10 cellular contexts compared by ENCODE assay signal in genomic region chr1:7265771-7266371, GRCh38.
DNase-seq lines count a peak whose midpoint lies in the region; ATAC-seq and TF ChIP-seq lines count a peak whose summit lies in the region.
"Had no signal": no experiment of that assay in that cellular context is flagged by ENCODE, and none has a peak within 500 bp of the region (broad histone marks: within the 10 kb centered on the region; RNA-seq: fewer than 3 reads in every experiment).

No MANE protein-coding gene starts in this region.

- DNase-seq in HCT116 (ENCODE audit: low read depth, low spot score), result peak; percentile 98
- DNase-seq in RWPE1 (ENCODE audit: low spot score), result peak; percentile 92
- DNase-seq in fibroblast of peridontal ligament (ENCODE audit: extremely low read depth), result peak; percentile 76
- no peak for DNase-seq in activated gamma-delta T cell (lab: John Stamatoyannopoulos, UW)
- DNase-seq: activated CD8-positive, alpha-beta memory T cell treated with anti-CD3 and anti-CD28 coated beads, Interleukin-2, amount 50 U/mL, for 4 hours; COR-L47 had no signal

- peak overlapping the region; percentile 85 for H3K4me2 ChIP-seq in HCT116 (ENCODE audit: low read length)

- H3K79me2 ChIP-seq in HCT116 (ENCODE audit: insufficient read depth, low read length), result no peaks in the 10 kb centered on the region

- no TSS peak for BruUV-seq in HCT116 (replicated peaks; lab: Mats Ljungman, UMichigan)

- intact Hi-C loops in HCT116 (cut with micrococcal nuclease), result loop anchor here (2.0 kb wide), 1 partner anchor 33 kb away; no protein-coding TSS in a partner anchor

- no peaks in the 10 kb centered on the region for H4K20me1 ChIP-seq in HCT116 (ENCODE audit: insufficient read depth)

- TF ChIP-seq CTCF in 22Rv1 (IDR thresholded peaks at IDR 0.05) (no peak), HCT116 (IDR thresholded peaks at IDR 0.05 in 2 of 3, conservative IDR thresholded peaks at IDR 0.05 in 1 of 3; ENCODE audit: borderline replicate concordance in 1 of 3, insufficient read depth in 1 of 3, low read depth in 2 of 3, low read length in 2 of 3) (no peak), RWPE1 (conservative IDR thresholded peaks at IDR 0.05; ENCODE audit: low read depth) (no peak)

- H3K9me3 ChIP-seq in HCT116 (ENCODE audit: control insufficient read depth in 1 of 2, insufficient read depth in 1 of 2, low read depth in 1 of 2, low read length in 2 of 2), result peaks cover 0 to 8% of the 10 kb centered on the region in 2 experiments; a peak in 1 of 4 replicates

- H3K27ac ChIP-seq in 22Rv1, result peak overlapping the region; percentile 93
- peak overlapping the region; percentile 85 for H3K27ac ChIP-seq in HCT116 (ENCODE audit: low read depth, low read length)
- H3K27ac ChIP-seq in RWPE1, result peak overlapping the region; percentile 92

- TF ChIP-seq RAD21 in HCT116 (IDR thresholded peaks at IDR 0.05; ENCODE audit: low read depth), result peak; percentile 44

- H3K9me2 ChIP-seq in HCT116 (ENCODE audit: insufficient read depth), result no peaks in the 10 kb centered on the region

- H3K4me3 ChIP-seq in HCT116 (replicated peaks in 1 of 2; ENCODE audit: low read depth in 1 of 2, low read length in 2 of 2), result peak overlapping the region; percentile 21 to 53

- TF ChIP-seq POLR2A in HCT116 (IDR thresholded peaks at IDR 0.05; ENCODE audit: borderline replicate concordance, extremely low read depth, insufficient read depth, insufficient read length), result no peak

- no peaks in the 10 kb centered on the region for H3K27me3 ChIP-seq in HCT116 (ENCODE audit: insufficient read depth, low read length)

- H3K9ac ChIP-seq in HCT116 (ENCODE audit: low read length), result peak overlapping the region; percentile 51

- RAD21 ChIA-PET in HCT116 (lab: Charles Lee; ENCODE audit: low non-redundant PET in 1 of 2, low total read pairs in 2 of 2, uncharacterized antibody in 2 of 2, unreplicated experiment in 2 of 2), result no interaction called here

- POLR2A ChIA-PET in HCT116 (lab: Charles Lee) (no interaction called here), RWPE1 (lab: Yijun Ruan, JAX; ENCODE audit: low non-redundant PET) (no interaction called here)

- H3K4me1 ChIP-seq in HCT116 (ENCODE audit: control insufficient read depth in 1 of 2, insufficient read depth in 2 of 2, low read length in 2 of 2), result peaks cover 46 to 61% of the 10 kb centered on the region in 2 experiments

- peak; percentile 88 for ATAC-seq in HCT116
- no peak for ATAC-seq in GM21528 (IDR thresholded peaks at IDR 0.05; ENCODE audit: low FRiP score, unreplicated experiment)
- ATAC-seq in GM18868 (IDR thresholded peaks at IDR 0.05; ENCODE audit: unreplicated experiment), result no peak
- no peak for ATAC-seq in HG03442 (IDR thresholded peaks at IDR 0.05; ENCODE audit: unreplicated experiment)

- peaks cover 0 to 5% of the 10 kb centered on the region in 2 experiments; a peak in 1 of 4 replicates for H3K36me3 ChIP-seq in HCT116 (ENCODE audit: control insufficient read depth in 1 of 2, insufficient read depth in 2 of 2, low read length in 2 of 2)

- CTCF ChIA-PET in HCT116 (lab: Charles Lee), result no interaction called here
- CTCF ChIA-PET in RWPE1 (lab: Yijun Ruan, JAX), result interaction anchor here (0.5 to 0.6 kb wide), 2 partner anchors 55 to 483 kb away, joined by 3 to 4 read pairs; no protein-coding TSS in a partner anchor

- peak overlapping the region; percentile 75 for H2AFZ ChIP-seq in HCT116 (ENCODE audit: low read depth, low read length, poor library complexity, severe bottlenecking)

TF ChIP-seq in HCT116, 20 proteins besides CTCF, POLR2A, EP300 and RAD21:
- TF ChIP-seq EGR1 (IDR thresholded peaks at IDR 0.05; ENCODE audit: low read depth), result peak; percentile 100
- TF ChIP-seq, protein P1, sequence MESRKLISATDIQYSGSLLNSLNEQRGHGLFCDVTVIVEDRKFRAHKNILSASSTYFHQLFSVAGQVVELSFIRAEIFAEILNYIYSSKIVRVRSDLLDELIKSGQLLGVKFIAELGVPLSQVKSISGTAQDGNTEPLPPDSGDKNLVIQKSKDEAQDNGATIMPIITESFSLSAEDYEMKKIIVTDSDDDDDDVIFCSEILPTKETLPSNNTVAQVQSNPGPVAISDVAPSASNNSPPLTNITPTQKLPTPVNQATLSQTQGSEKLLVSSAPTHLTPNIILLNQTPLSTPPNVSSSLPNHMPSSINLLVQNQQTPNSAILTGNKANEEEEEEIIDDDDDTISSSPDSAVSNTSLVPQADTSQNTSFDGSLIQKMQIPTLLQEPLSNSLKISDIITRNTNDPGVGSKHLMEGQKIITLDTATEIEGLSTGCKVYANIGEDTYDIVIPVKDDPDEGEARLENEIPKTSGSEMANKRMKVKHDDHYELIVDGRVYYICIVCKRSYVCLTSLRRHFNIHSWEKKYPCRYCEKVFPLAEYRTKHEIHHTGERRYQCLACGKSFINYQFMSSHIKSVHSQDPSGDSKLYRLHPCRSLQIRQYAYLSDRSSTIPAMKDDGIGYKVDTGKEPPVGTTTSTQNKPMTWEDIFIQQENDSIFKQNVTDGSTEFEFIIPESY (IDR thresholded peaks at IDR 0.05; ENCODE audit: extremely low read depth, insufficient replicate concordance, low read length), result peak; percentile 51
- peak; percentile 64 for TF ChIP-seq POLR2AphosphoS5 (IDR thresholded peaks at IDR 0.05; ENCODE audit: low read depth, low read length)
- TF ChIP-seq MAX (IDR thresholded peaks at IDR 0.05), result peak; percentile 85
- peak; percentile 84 for TF ChIP-seq CEBPB (IDR thresholded peaks at IDR 0.05; ENCODE audit: low read depth)
- TF ChIP-seq ELF1 (IDR thresholded peaks at IDR 0.05; ENCODE audit: borderline replicate concordance, low read depth), result no peak
- TF ChIP-seq ZNF274 (IDR thresholded peaks at IDR 0.05; ENCODE audit: low read depth, low read length), result no peak
- peak; percentile 67 for TF ChIP-seq YY1 (IDR thresholded peaks at IDR 0.05; ENCODE audit: extremely low read depth, insufficient replicate concordance, low read depth, low read length)
- peak; percentile 89 for TF ChIP-seq TCF7L2 (IDR thresholded peaks at IDR 0.05; ENCODE audit: borderline replicate concordance, extremely low read depth, insufficient read depth, insufficient read length)
- TF ChIP-seq SIN3A (IDR thresholded peaks at IDR 0.05; ENCODE audit: low read depth), result peak; percentile 51; the same call in 1 of the 2 replicates
- TF ChIP-seq ZFX (IDR thresholded peaks at IDR 0.05), result no peak
- no peak for TF ChIP-seq EZH2 (IDR thresholded peaks at IDR 0.05)
- peak; percentile 94 for TF ChIP-seq CBX3 (IDR thresholded peaks at IDR 0.05; ENCODE audit: low read depth)
- TF ChIP-seq SP1 (IDR thresholded peaks at IDR 0.05; ENCODE audit: low read depth), result peak; percentile 97
- TF ChIP-seq FOSL1 (IDR thresholded peaks at IDR 0.05; ENCODE audit: low read depth), result peak; percentile 94
- peak; percentile 95 for TF ChIP-seq JUND (IDR thresholded peaks at IDR 0.05)
- peak; percentile 53; the same call in 1 of the 2 replicates for TF ChIP-seq SRF (IDR thresholded peaks at IDR 0.05; ENCODE audit: low read depth)
- TF ChIP-seq, protein P2, sequence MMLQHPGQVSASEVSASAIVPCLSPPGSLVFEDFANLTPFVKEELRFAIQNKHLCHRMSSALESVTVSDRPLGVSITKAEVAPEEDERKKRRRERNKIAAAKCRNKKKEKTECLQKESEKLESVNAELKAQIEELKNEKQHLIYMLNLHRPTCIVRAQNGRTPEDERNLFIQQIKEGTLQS (IDR thresholded peaks at IDR 0.05), result no peak; the same call in 1 of the 2 replicates
- TF ChIP-seq EZH2phosphoT487 (IDR thresholded peaks at IDR 0.05; ENCODE audit: borderline replicate concordance), result no peak
- no peak for TF ChIP-seq REST (IDR thresholded peaks at IDR 0.05; ENCODE audit: low read depth)
TF ChIP-seq in HCT116: peak in this region for 13.
